ENCODE assay signal across 8 cellular contexts in genomic region chr7:26187380-26188290, GRCh38. TPM values are rescaled to one million over a fixed set of nuclear protein-coding genes. Genes with fewer than 3 reads are reported as not detected.
DNase-seq lines count a peak whose midpoint lies in the region; TF ChIP-seq lines count a peak whose summit lies in the region.

No MANE protein-coding gene starts in this region.

- intact Hi-C loops in CD14-positive monocyte (cut with micrococcal nuclease), result no loop called here
- intact Hi-C loops in ascending aorta (cut with DNase I), result no loop called here

- no peaks in the 10 kb centered on the region for H3K9me3 Mint-ChIP-seq in CD14-positive monocyte

- in situ Hi-C loops in SK-MEL-5 (cut with HindIII; ENCODE audit: low pct_unique_long_range_greater_than_20kb, low sequenced_read_pairs), result loop anchor here (10.0 kb wide), 1 partner anchor 93 kb away; no protein-coding TSS in a partner anchor

- peak; percentile 60 for TF ChIP-seq POLR2A in GM19099 (IDR thresholded peaks at IDR 0.05; ENCODE audit: extremely low read depth, insufficient read length, low read depth)

- H3K4me3 ChIP-seq in iPS-20b (ENCODE audit: low read length), result no peak overlapping the region
- H3K4me3 ChIP-seq in ascending aorta, result no peak overlapping the region

- H3K4me3 Mint-ChIP-seq in CD14-positive monocyte, result no peak overlapping the region

- TF ChIP-seq CTCF in CD14-positive monocyte (IDR thresholded peaks at IDR 0.05), result no peak
- no peak for TF ChIP-seq CTCF in ascending aorta (IDR thresholded peaks at IDR 0.05)

- H3K36me3 Mint-ChIP-seq in CD14-positive monocyte, result peaks cover 34 to 53% of the 10 kb centered on the region in 2 donors

- H3K9ac ChIP-seq in iPS-20b (ENCODE audit: low read depth, low read length), result no peak overlapping the region

- H3K36me3 ChIP-seq in iPS-20b (ENCODE audit: insufficient read depth, low read depth, low read length) (peaks cover 72% of the 10 kb centered on the region), ascending aorta (peaks cover 44 to 63% of the 10 kb centered on the region in 2 donors)

- no peaks in the 10 kb centered on the region for H3K27me3 Mint-ChIP-seq in CD14-positive monocyte (ENCODE audit: low read depth in 3 of 3)

- H3K4me1 ChIP-seq in iPS-20b (ENCODE audit: insufficient read depth, low read length) (peaks cover 4% of the 10 kb centered on the region; the same call in 1 of the 2 replicates), ascending aorta (peaks cover 0 to 16% of the 10 kb centered on the region in 2 donors)

- H3K9me3 ChIP-seq in iPS-20b (ENCODE audit: insufficient read depth, low read depth, low read length) (no peaks in the 10 kb centered on the region), ascending aorta (no peaks in the 10 kb centered on the region)

- H3K27ac ChIP-seq in iPS-20b (ENCODE audit: low read length) (peak overlapping the region; percentile 11), ascending aorta (no peak overlapping the region)

- H3K4me1 Mint-ChIP-seq in CD14-positive monocyte, result peaks cover 40% of the 10 kb centered on the region

- peak overlapping the region in 6 of 7 donors; percentile 49 to 71 (median 61) for H3K27ac Mint-ChIP-seq in CD14-positive monocyte

- DNase-seq in CD14-positive monocyte (ENCODE audit: low spot score) (no peak), SK-MEL-5 (ENCODE audit: low read depth, low spot score) (peak; percentile 56), HuH-7.5 (ENCODE audit: low spot score) (no peak), ascending aorta (ENCODE audit: low spot score in 2 of 2) (no peak), NCI-H2081 (lab: John Stamatoyannopoulos, UW) (no peak), NCI-H1694 (lab: John Stamatoyannopoulos, UW) (no peak)

- H3K27me3 ChIP-seq in iPS-20b (ENCODE audit: insufficient read depth, low read length), result no peaks in the 10 kb centered on the region
- H3K27me3 ChIP-seq in ascending aorta, result no peaks in the 10 kb centered on the region

RNA-seq across cellular contexts. Expression of gene HNRNPA2B1, which starts 12.9 kb away (rescaled TPM):
- polyA plus RNA-seq in CD14-positive monocyte, result 100 to 1,000 TPM; 269 to 391 TPM
- 201 and 235 TPM in 2 replicates for total RNA-seq in SK-MEL-5 (2014; rRNA removed; shearing (Covaris generic))
- 870 and 929 TPM in 2 replicates for polyA plus RNA-seq in SK-MEL-5 (2015; cell fraction: cytosol; rRNA removed)
- 1,335 and 1,362 TPM in 2 replicates for polyA plus RNA-seq in SK-MEL-5 (2015; cell fraction: nucleus; rRNA removed)
- 57.0 TPM for total RNA-seq in ascending aorta

RNA-seq across cellular contexts. Expression of gene CBX3, which starts 13.9 kb away (rescaled TPM):
- polyA plus RNA-seq in CD14-positive monocyte, result 10 to 100 TPM; 63.7 to 78.1 TPM
- 484 and 490 TPM in 2 replicates for total RNA-seq in SK-MEL-5 (2014; rRNA removed; shearing (Covaris generic))
- polyA plus RNA-seq in SK-MEL-5 (2015; cell fraction: cytosol; rRNA removed), result 329 and 389 TPM in 2 replicates
- polyA plus RNA-seq in SK-MEL-5 (2015; cell fraction: nucleus; rRNA removed), result 1,341 and 1,703 TPM in 2 replicates
- 32.1 TPM for total RNA-seq in ascending aorta

RNA-seq across cellular contexts. Expression of gene NFE2L3, which starts 35.6 kb away (rescaled TPM):
- polyA plus RNA-seq in CD14-positive monocyte, result 10 to 100 TPM; 10.6 to 17.2 TPM
- 8.2 and 9.3 TPM in 2 replicates for total RNA-seq in SK-MEL-5 (2014; rRNA removed; shearing (Covaris generic))
- 7.3 and 10.6 TPM in 2 replicates for polyA plus RNA-seq in SK-MEL-5 (2015; cell fraction: cytosol; rRNA removed)
- polyA plus RNA-seq in SK-MEL-5 (2015; cell fraction: nucleus; rRNA removed), result 2.0 and 3.8 TPM in 2 replicates
- 10.0 TPM for total RNA-seq in ascending aorta

Comparison
In these comparisons a context has a peak if more than half of its experiments do, and no peak if none do; other contexts are left out.
1. RNA of gene CBX3, which starts 13.9 kb away (total RNA-seq): 484 to 490 TPM in SK-MEL-5; 32.1 TPM in ascending aorta (single experiment); every median in the first group is over 10 times any median in the second.